Comparison of ENCODE assay signal across 2 cellular contexts in genomic region chr1:112703706-112704105, GRCh38.
TF ChIP-seq lines count a peak whose summit lies in the region.

No MANE protein-coding gene starts in this region.

TF ChIP-seq in A549, 52 proteins besides CTCF, POLR2A, EP300 and RAD21:
- TF ChIP-seq CHD4 (IDR thresholded peaks at IDR 0.05; ENCODE audit: borderline replicate concordance) (no peak), ZFP36 (IDR thresholded peaks at IDR 0.05; ENCODE audit: borderline replicate concordance, partially characterized antibody) (no peak), POLR2AphosphoS2 (conservative IDR thresholded peaks at IDR 0.05; ENCODE audit: low read length) (no peak)

TF ChIP-seq in HCT116, 20 proteins besides CTCF, POLR2A, EP300 and RAD21:
- TF ChIP-seq POLR2AphosphoS5 (IDR thresholded peaks at IDR 0.05; ENCODE audit: low read depth, low read length) (no peak), MAX (IDR thresholded peaks at IDR 0.05) (no peak), ZNF274 (IDR thresholded peaks at IDR 0.05; ENCODE audit: low read depth, low read length) (no peak), EZH2phosphoT487 (IDR thresholded peaks at IDR 0.05; ENCODE audit: borderline replicate concordance) (no peak), EGR1 (IDR thresholded peaks at IDR 0.05; ENCODE audit: low read depth) (no peak), ATF3 (IDR thresholded peaks at IDR 0.05) (no peak), SP1 (IDR thresholded peaks at IDR 0.05; ENCODE audit: low read depth) (no peak), CEBPB (IDR thresholded peaks at IDR 0.05; ENCODE audit: low read depth) (no peak), ZFX (IDR thresholded peaks at IDR 0.05) (no peak), SIN3A (IDR thresholded peaks at IDR 0.05; ENCODE audit: low read depth) (no peak), TCF7L2 (IDR thresholded peaks at IDR 0.05; ENCODE audit: borderline replicate concordance, extremely low read depth, insufficient read depth, insufficient read length) (no peak), YY1 (IDR thresholded peaks at IDR 0.05; ENCODE audit: extremely low read depth, insufficient replicate concordance, low read depth, low read length) (no peak), EZH2 (IDR thresholded peaks at IDR 0.05) (no peak), REST (IDR thresholded peaks at IDR 0.05; ENCODE audit: low read depth) (no peak)
